Comparison of ENCODE assay signal across 12 cellular contexts in the genomic region with DNA sequence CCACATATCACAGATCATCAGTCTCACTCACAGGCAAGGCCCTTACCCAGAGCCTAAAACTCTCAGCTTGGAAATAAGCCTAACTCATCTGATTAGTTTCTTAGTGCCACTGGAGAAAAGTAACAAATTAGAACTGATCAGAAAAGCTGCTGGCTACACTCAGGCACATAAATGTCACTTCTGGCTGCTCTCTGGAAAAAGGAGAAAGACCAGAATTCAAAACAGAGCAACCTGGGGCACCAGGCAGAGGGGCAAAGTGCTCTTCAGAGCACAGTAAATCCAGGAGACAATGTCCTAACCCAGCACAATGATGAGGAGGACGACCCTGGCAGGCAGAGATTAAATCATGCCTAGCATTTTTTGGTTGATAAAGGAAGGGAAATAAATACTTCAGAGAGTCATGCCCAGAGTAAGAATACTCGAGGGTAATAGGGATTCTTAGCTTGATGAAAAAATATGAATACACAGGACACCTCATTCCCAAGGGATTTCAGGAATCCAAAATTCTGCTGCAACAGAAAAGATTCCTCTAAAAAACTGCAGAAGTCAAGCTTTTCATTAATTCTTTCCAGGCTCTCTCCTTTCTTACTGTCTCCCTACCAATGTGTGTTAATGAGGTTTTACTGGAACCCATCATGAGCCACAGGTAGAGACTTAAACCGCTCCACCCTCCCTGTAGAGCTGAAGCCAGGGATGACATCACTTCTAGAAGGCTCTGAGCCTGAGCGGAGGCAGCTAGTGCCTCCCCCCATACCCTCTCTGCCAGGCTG. TPM values are rescaled to one million over a fixed set of nuclear protein-coding genes. Genes with fewer than 3 reads are reported as not detected.
DNase-seq lines count a peak whose midpoint lies in the region; ATAC-seq and TF ChIP-seq lines count a peak whose summit lies in the region.
"Had no signal": no experiment of that assay in that cellular context is flagged by ENCODE, and none has a peak within 500 bp of the region (broad histone marks: within the 10 kb centered on the region; RNA-seq: fewer than 3 reads in every experiment).

No MANE protein-coding gene starts in this region.

- H3K4me1 ChIP-seq in Caco-2 (peaks cover 19% of the 10 kb centered on the region), endodermal cell (ENCODE audit: control insufficient read depth, insufficient read depth, low read length) (peaks cover 5% of the 10 kb centered on the region)

- H3K27me3 Mint-ChIP-seq in Caco-2 (ENCODE audit: insufficient read depth, unreplicated experiment) = no peaks in the 10 kb centered on the region
- peaks cover 20% of the 10 kb centered on the region for H3K27me3 Mint-ChIP-seq in endodermal cell (ENCODE audit: insufficient read depth)
- peaks cover 19% of the 10 kb centered on the region for H3K27me3 Mint-ChIP-seq in nephron (ENCODE audit: low read depth)

- intact Hi-C loops in Caco-2 (cut with micrococcal nuclease; ENCODE audit: unreplicated experiment) = no loop called here

- no peaks in the 10 kb centered on the region for H3K27me3 ChIP-seq in Caco-2 (replicated peaks; ENCODE audit: control insufficient read depth, insufficient read depth, low read length)
- H3K27me3 ChIP-seq in endodermal cell (ENCODE audit: control insufficient read depth, insufficient read depth, low read length, poor library complexity, severe bottlenecking) = peaks cover 26% of the 10 kb centered on the region

- H3K9me3 ChIP-seq in Caco-2 (no peaks in the 10 kb centered on the region), endodermal cell (ENCODE audit: control insufficient read depth, low read length) (no peaks in the 10 kb centered on the region)

- no peaks in the 10 kb centered on the region for H3K9me3 Mint-ChIP-seq in Caco-2 (ENCODE audit: unreplicated experiment)
- H3K9me3 Mint-ChIP-seq in endodermal cell = no peaks in the 10 kb centered on the region
- H3K9me3 Mint-ChIP-seq in nephron = no peaks in the 10 kb centered on the region
- H3K9me3 Mint-ChIP-seq: activated naive CD8-positive, alpha-beta T cell treated with anti-CD3 and anti-CD28 coated beads for 36 hours; naive B cell had no signal

- 81 to 100% methylated on average over 1 to 4 of the region's 4 CpGs for WGBS in endodermal cell (ENCODE audit: insufficient coverage in 1 of 2, insufficient read length in 1 of 2), 2 experiments

- H3K27ac Mint-ChIP-seq in Caco-2 (ENCODE audit: unreplicated experiment) (peak overlapping the region; percentile 51), endodermal cell (peak overlapping the region; percentile 53), nephron (peak overlapping the region; percentile 13 to 90 (median 54))
- H3K27ac Mint-ChIP-seq: activated naive CD8-positive, alpha-beta T cell treated with anti-CD3 and anti-CD28 coated beads for 36 hours; naive B cell had no signal

- no peak overlapping the region for H3K4me3 ChIP-seq in Caco-2 (ENCODE audit: low read depth, low read length)
- H3K4me3 ChIP-seq in endodermal cell (ENCODE audit: low read length) = no peak overlapping the region

- H3K36me3 ChIP-seq in Caco-2 (ENCODE audit: control insufficient read depth, insufficient read depth, low read length) = no peaks in the 10 kb centered on the region
- H3K36me3 ChIP-seq in endodermal cell (ENCODE audit: control insufficient read depth, insufficient read depth, low read length) = no peaks in the 10 kb centered on the region

- TF ChIP-seq CTCF in Caco-2 (IDR thresholded peaks at IDR 0.05; ENCODE audit: insufficient read depth in 1 of 2, low read depth in 1 of 2, low read length in 1 of 2, severe bottlenecking in 1 of 2, unreplicated experiment in 1 of 2) = no peak
- TF ChIP-seq CTCF in endodermal cell (conservative IDR thresholded peaks at IDR 0.05) = no peak
- TF ChIP-seq CTCF in nephron (IDR thresholded peaks at IDR 0.05; ENCODE audit: unreplicated experiment in 3 of 3) = no peak
- TF ChIP-seq CTCF in GM20000 (IDR thresholded peaks at IDR 0.05; ENCODE audit: extremely low read depth, missing control alignments) = no peak

- H3K4me3 Mint-ChIP-seq in Caco-2 (ENCODE audit: unreplicated experiment) (peak overlapping the region; percentile 71), endodermal cell (no peak overlapping the region), nephron (peak overlapping the region; percentile 73 to 84 (median 80))
- H3K4me3 Mint-ChIP-seq: activated naive CD8-positive, alpha-beta T cell treated with anti-CD3 and anti-CD28 coated beads for 36 hours had no signal

- H3K4me1 Mint-ChIP-seq in Caco-2 (ENCODE audit: low read depth, unreplicated experiment) (peaks cover 13% of the 10 kb centered on the region), endodermal cell (peaks cover 19% of the 10 kb centered on the region), nephron (peaks cover 16% of the 10 kb centered on the region)

- no peak for ATAC-seq in HG03108 (IDR thresholded peaks at IDR 0.05; ENCODE audit: unreplicated experiment)
- no peak for ATAC-seq in GM18858 (IDR thresholded peaks at IDR 0.05; ENCODE audit: unreplicated experiment)
- no peak for ATAC-seq in HG02938 (IDR thresholded peaks at IDR 0.05; ENCODE audit: unreplicated experiment)

- H3K9ac ChIP-seq in endodermal cell (ENCODE audit: extremely low read depth, low read length, poor library complexity, severe bottlenecking) = no peak overlapping the region

- H3K27ac ChIP-seq in endodermal cell (ENCODE audit: low read depth, low read length) = no peak overlapping the region

- POLR2A ChIA-PET in Caco-2 (lab: Charles Lee) = no interaction called here

- DNase-seq in Caco-2 (no peak), NCI-H226 (peak; percentile 46), endodermal cell (peak; percentile 54), GM20000 (ENCODE audit: low spot score) (no peak)
- DNase-seq: activated CD4-positive, alpha-beta T cell treated with anti-CD3 and anti-CD28 coated beads for 1 hour; activated naive CD8-positive, alpha-beta T cell treated with anti-CD3 and anti-CD28 coated beads for 36 hours; naive B cell; NK-92 treated with Interleukin-12 subunit alpha and Interleukin-12 subunit beta, amount 100 ng/mL, for 24 hours had no signal

- H3K36me3 Mint-ChIP-seq in Caco-2 (ENCODE audit: insufficient read depth, unreplicated experiment) (peaks cover 7% of the 10 kb centered on the region), endodermal cell (ENCODE audit: low read depth) (no peaks in the 10 kb centered on the region), nephron (ENCODE audit: low read depth) (peaks cover 5% of the 10 kb centered on the region)
- H3K36me3 Mint-ChIP-seq: activated naive CD8-positive, alpha-beta T cell treated with anti-CD3 and anti-CD28 coated beads for 36 hours; naive B cell had no signal

- no TSS peak for BruUV-seq in Caco-2 (replicated peaks; lab: Mats Ljungman, UMichigan)

- CTCF ChIA-PET in Caco-2 (lab: Charles Lee) = no interaction called here

RNA-seq across cellular contexts. Expression of gene SDC1, which starts 3.6 kb away (rescaled TPM):
- total RNA-seq in Caco-2 (2022) (23.5 and 24.3 TPM in 2 replicates), endodermal cell (10 to 100 TPM; 12.7 to 19.2 TPM)
- 36.9 TPM for polyA plus RNA-seq in endodermal cell (2013, experiment 1 of 2)
- polyA plus RNA-seq in endodermal cell (2013, experiment 2 of 2) = 39.5 TPM

Comparison
In these comparisons a context has a peak if more than half of its experiments do, and no peak if none do; other contexts are left out.
1. DNase-seq: peak in NCI-H226 (single experiment) and endodermal cell (single experiment); none in Caco-2 (0 of 2) and GM20000 (single experiment).
2. Peak in every context shown above with its lines, with median percentiles within 50 percentile points of each other: H3K27ac Mint-ChIP-seq.